ENCODE assay signal across 1 cellular context in genomic region chr2:151852260-151853069, GRCh38.
TF ChIP-seq lines count a peak whose summit lies in the region.

No MANE protein-coding gene starts in this region.

TF ChIP-seq in GM12878, 131 proteins besides CTCF, POLR2A, EP300 and RAD21:
- TF ChIP-seq RUNX3 (IDR thresholded peaks at IDR 0.05; ENCODE audit: low read length) (0 out of 2 replicates have a peak, but pooled peaks have one; percentile 13), KLF5 (IDR thresholded peaks at IDR 0.05; ENCODE audit: partially characterized antibody) (no peak), E2F4 (IDR thresholded peaks at IDR 0.05; ENCODE audit: low read depth, low read length) (no peak)
TF ChIP-seq in GM12878: peak in this region for 1.
